8 cellular contexts compared by ENCODE assay signal in genomic region chr4:138199568-138200235, GRCh38. TPM values are rescaled to one million over a fixed set of nuclear protein-coding genes. Genes with fewer than 3 reads are reported as not detected.
DNase-seq lines count a peak whose midpoint lies in the region; ATAC-seq, FAIRE-seq and TF ChIP-seq lines count a peak whose summit lies in the region.

No MANE protein-coding gene starts in this region.

- H3K9me3 ChIP-seq in PC-3 (ENCODE audit: low read length), result no peaks in the 10 kb centered on the region
- H3K9me3 ChIP-seq in left lung, result no peaks in the 10 kb centered on the region

- H3K4me1 ChIP-seq in PC-3 (ENCODE audit: insufficient read depth, low read length) (peaks cover 42% of the 10 kb centered on the region), left lung (peaks cover 0 to 11% of the 10 kb centered on the region in 2 donors)

- ATAC-seq in GM18861 (IDR thresholded peaks at IDR 0.05; ENCODE audit: unreplicated experiment) (peak; percentile 58), HG02870 (IDR thresholded peaks at IDR 0.05; ENCODE audit: unreplicated experiment) (peak; percentile 70), PC-3 (peak; percentile 94), left lung (peak; percentile 95)

- H3K9me2 ChIP-seq in PC-3 (replicated peaks; ENCODE audit: low read length), result no peaks in the 10 kb centered on the region

- H3K27ac ChIP-seq in PC-3 (ENCODE audit: low read length) (peak overlapping the region; percentile 76), left lung (peak overlapping the region in 1 of 2 donors; percentile 48)

- H3K4me2 ChIP-seq in PC-3 (ENCODE audit: low read length), result peak overlapping the region; percentile 73

- DNase-seq in PC-3 (peak; percentile 92), left lung (no peak), RKO (ENCODE audit: low spot score) (no peak), H54 (ENCODE audit: insufficient read length, low spot score) (no peak)
- DNase-seq in activated CD4-positive, alpha-beta T cell treated with anti-CD3 and anti-CD28 coated beads for 1 hour, result no peak
- DNase-seq in activated CD8-positive, alpha-beta memory T cell treated with anti-CD3 and anti-CD28 coated beads for 24 hours, result no peak

- CTCF ChIA-PET in PC-3 (lab: Charles Lee), result no interaction called here

- H3K27me3 ChIP-seq in PC-3 (ENCODE audit: low read length) (no peaks in the 10 kb centered on the region), left lung (no peaks in the 10 kb centered on the region)

- H3K36me3 ChIP-seq in PC-3 (ENCODE audit: low read depth, low read length) (no peaks in the 10 kb centered on the region), left lung (no peaks in the 10 kb centered on the region)

- POLR2A ChIA-PET in PC-3 (lab: Charles Lee; ENCODE audit: unreplicated experiment), result no interaction called here

- H2AFZ ChIP-seq in PC-3 (ENCODE audit: low read length), result 0 out of 2 replicates have a peak overlapping the region, but pooled peaks have one; percentile 14

- no peaks in the 10 kb centered on the region for H4K20me1 ChIP-seq in PC-3 (ENCODE audit: low read length)

- FAIRE-seq in H54 (lab: Jason Lieb, UNC), result no peak

- TF ChIP-seq POLR2A in H54 (IDR thresholded peaks at IDR 0.05; ENCODE audit: low read depth, low read length), result no peak

- H3K79me2 ChIP-seq in PC-3 (ENCODE audit: low read length), result no peaks in the 10 kb centered on the region

- H3F3A ChIP-seq in PC-3 (ENCODE audit: low read length, unreplicated experiment), result no peaks in the 10 kb centered on the region

- H3K4me3 ChIP-seq in PC-3 (ENCODE audit: low read length), result peak overlapping the region; percentile 41; the same call in 1 of the 2 replicates
- no peak overlapping the region for H3K4me3 ChIP-seq in left lung

- TF ChIP-seq CTCF in PC-3 (conservative IDR thresholded peaks at IDR 0.05; ENCODE audit: low read depth, low read length), result no peak
- no peak for TF ChIP-seq CTCF in left lung (IDR thresholded peaks at IDR 0.05)

- BruUV-seq in PC-3 (replicated peaks; lab: Mats Ljungman, UMichigan), result TSS peak; percentile 84

- intact Hi-C loops in PC-3 (cut with micrococcal nuclease), result loop anchor here (5.0 kb wide), 1 partner anchor 38 kb away; no protein-coding TSS in a partner anchor
- intact Hi-C loops in left lung (cut with DNase I), result no loop called here

- H3K9ac ChIP-seq in PC-3 (ENCODE audit: low read length), result peak overlapping the region; percentile 21

RNA-seq across cellular contexts. Expression of gene SLC7A11, which starts 42.4 kb away (rescaled TPM):
- total RNA-seq in PC-3 (2014; rRNA removed) (13.3 and 14.0 TPM in 2 replicates), left lung (10 to 100 TPM in 1 of 2 donors, 1 to 10 TPM in 1; 1.8 to 13.2 TPM)
